ENCODE assay signal across 1 cellular context in genomic region chr1:932178-932520, GRCh38.
TF ChIP-seq lines count a peak whose summit lies in the region.

No MANE protein-coding gene starts in this region.

TF ChIP-seq in K562, 482 proteins besides CTCF, POLR2A, EP300 and RAD21:
- TF ChIP-seq ZNF740 (CRISPR knock-in tag; IDR thresholded peaks at IDR 0.05), result no peak
- no peak for TF ChIP-seq ZNF740 (tag; IDR thresholded peaks at IDR 0.05)
